In genomic region chr12:94641283-94641682, GRCh38 we compare ENCODE assay signal across 23 cellular contexts. TPM values are rescaled to one million over a fixed set of nuclear protein-coding genes. Genes with fewer than 3 reads are reported as not detected.
A peak's percentile ranks its signal among the peaks of the same experiment; 100 is the strongest.
DNase-seq lines count a peak whose midpoint lies in the region; ATAC-seq, FAIRE-seq and TF ChIP-seq lines count a peak whose summit lies in the region.
"Had no signal": no experiment of that assay in that cellular context is flagged by ENCODE, and none has a peak within 500 bp of the region (broad histone marks: within the 10 kb centered on the region; RNA-seq: fewer than 3 reads in every experiment).

No MANE protein-coding gene starts in this region.

- peak overlapping the region; percentile 85 for H3K27ac Mint-ChIP-seq in MCF 10A (ENCODE audit: low read depth, unreplicated experiment)
- H3K27ac Mint-ChIP-seq in activated naive CD8-positive, alpha-beta T cell treated with anti-CD3 and anti-CD28 coated beads for 36 hours = no peak overlapping the region
- H3K27ac Mint-ChIP-seq: B cell had no signal

- no peak overlapping the region for H3K9ac ChIP-seq in GM12878 (ENCODE audit: control insufficient read depth, insufficient read depth, low read length)

- H3K4me1 ChIP-seq in breast epithelium (no peaks in the 10 kb centered on the region), GM12878 (ENCODE audit: control insufficient read depth, insufficient read depth, low read length) (peaks cover 29% of the 10 kb centered on the region)
- H3K4me1 ChIP-seq: A549, Caco-2, HAP-1 had no signal

- H3K27me3 ChIP-seq in breast epithelium (no peaks in the 10 kb centered on the region), GM12878 (replicated peaks in 1 of 2; ENCODE audit: control insufficient read depth in 2 of 2, insufficient read depth in 2 of 2, low read length in 1 of 2) (no peaks in the 10 kb centered on the region)
- H3K27me3 ChIP-seq: upper lobe of right lung had no signal

- POLR2A ChIA-PET in MCF 10A (lab: Yijun Ruan, JAX) (interaction anchor here (0.5 to 1.7 kb wide), 5 partner anchors 19 to 715 kb away, joined by 3 to 11 read pairs (median 3); no protein-coding TSS in a partner anchor), GM12878 (lab: Charles Lee) (interaction anchor here (0.8 to 1.3 kb wide), 2 partner anchors 121 to 232 kb away, joined by 3 to 4 read pairs; no protein-coding TSS in a partner anchor)

- intact Hi-C loops in MCF 10A (cut with micrococcal nuclease) = loop anchor here (5.0 kb wide), 1 partner anchor 121 kb away; no protein-coding TSS in a partner anchor
- intact Hi-C loops in breast epithelium (cut with DNase I; ENCODE audit: low total_unique reads) = no loop called here
- intact Hi-C loops in GM12878 (cut with micrococcal nuclease; ENCODE audit: unreplicated experiment) = loop anchor here (2.0 to 10.0 kb wide), 3 partner anchors 20 to 124 kb away; no protein-coding TSS in a partner anchor

- no peak overlapping the region for H3K4me3 Mint-ChIP-seq in MCF 10A (ENCODE audit: unreplicated experiment)
- no peak overlapping the region for H3K4me3 Mint-ChIP-seq in activated naive CD8-positive, alpha-beta T cell treated with anti-CD3 and anti-CD28 coated beads for 36 hours
- H3K4me3 Mint-ChIP-seq: B cell had no signal

- TF ChIP-seq POLR2A in breast epithelium (IDR thresholded peaks at IDR 0.05) (no peak), GM12878 (IDR thresholded peaks at IDR 0.05; ENCODE audit: low read depth, low read length) (no peak)

- no peaks in the 10 kb centered on the region for H3K36me3 Mint-ChIP-seq in MCF 10A (ENCODE audit: insufficient read depth, unreplicated experiment)
- H3K36me3 Mint-ChIP-seq in activated naive CD8-positive, alpha-beta T cell treated with anti-CD3 and anti-CD28 coated beads for 36 hours = no peaks in the 10 kb centered on the region

- ATAC-seq in GM12878 (no peak), HG02571 (IDR thresholded peaks at IDR 0.05; ENCODE audit: unreplicated experiment) (no peak)
- ATAC-seq: A549, psoas muscle, SK-N-SH treated with all-trans-retinoic acid at 6 μM for 48 hours had no signal

- BruUV-seq in MCF 10A (replicated peaks; lab: Mats Ljungman, UMichigan) (no TSS peak), GM12878 (replicated peaks; lab: Mats Ljungman, UMichigan) (no TSS peak)

- H3K9me3 Mint-ChIP-seq in MCF 10A (ENCODE audit: unreplicated experiment) = no peaks in the 10 kb centered on the region
- H3K9me3 Mint-ChIP-seq in activated naive CD8-positive, alpha-beta T cell treated with anti-CD3 and anti-CD28 coated beads for 36 hours = no peaks in the 10 kb centered on the region

- H4K20me1 ChIP-seq in GM12878 (ENCODE audit: control insufficient read depth, insufficient read depth) = no peaks in the 10 kb centered on the region

- H3K36me3 ChIP-seq in breast epithelium (no peaks in the 10 kb centered on the region), GM12878 (ENCODE audit: control insufficient read depth in 2 of 2, insufficient read depth in 2 of 2, low read length in 1 of 2) (peaks cover 0 to 4% of the 10 kb centered on the region in 2 experiments; a peak in 1 of 4 replicates)
- H3K36me3 ChIP-seq: HAP-1, lower lobe of right lung, upper lobe of right lung, WERI-Rb-1 had no signal

- TF ChIP-seq CTCF in MCF 10A (IDR thresholded peaks at IDR 0.05; ENCODE audit: unreplicated experiment) = no peak
- no peak for TF ChIP-seq CTCF in breast epithelium (IDR thresholded peaks at IDR 0.05)
- TF ChIP-seq CTCF in GM12878 (IDR thresholded peaks at IDR 0.05 in 2 of 3, conservative IDR thresholded peaks at IDR 0.05 in 1 of 3; ENCODE audit: control insufficient read depth in 2 of 3, extremely low read depth in 1 of 3, insufficient read depth in 1 of 3, low read depth in 3 of 3, low read length in 3 of 3) = no peak

- WGBS in GM12878 (ENCODE audit: insufficient coverage, insufficient replicate concordance, low lambda C conversion rate, missing lambda C conversion rate) = 68% methylated on average over 7 of the region's 7 CpGs

- H3K4me2 ChIP-seq in GM12878 (ENCODE audit: control insufficient read depth, insufficient read depth) = peak overlapping the region; percentile 38; the same call in 1 of the 2 replicates
- H3K4me2 ChIP-seq: A549 had no signal

- DNase-seq in MCF 10A (ENCODE audit: unreplicated experiment) (no peak), breast epithelium (ENCODE audit: low spot score in 2 of 2) (no peak), GM12878 (ENCODE audit: low read depth, low spot score) (no peak), kidney tubule cell (ENCODE audit: low spot score) (peak; percentile 80), DMS153 (lab: John Stamatoyannopoulos, UW) (no peak), G401 (ENCODE audit: low spot score) (no peak)
- DNase-seq in activated naive CD8-positive, alpha-beta T cell treated with anti-CD3 and anti-CD28 coated beads for 36 hours = no peak
- DNase-seq: activated CD4-positive, alpha-beta T cell treated with anti-CD3 and anti-CD28 coated beads, Interleukin-2, amount 50 U/mL, for 4 hours; activated CD8-positive, alpha-beta memory T cell treated with anti-CD3 and anti-CD28 coated beads, Interleukin-2, amount 50 U/mL, for 48 hours; Caco-2; foreskin fibroblast; lower lobe of right lung; NCI-H1105 treated with DMSO at 0.1 percent for 48 hours; NCI-H2029; NCI-H69; psoas muscle; upper lobe of right lung; WERI-Rb-1 had no signal

- no peak for TF ChIP-seq EP300 in GM12878 (IDR thresholded peaks at IDR 0.05; ENCODE audit: borderline replicate concordance in 1 of 2, control insufficient read depth in 1 of 2, low read depth in 2 of 2, low read length in 2 of 2)

- RAD21 ChIA-PET in GM12878 (lab: Charles Lee; ENCODE audit: unreplicated experiment) = interaction anchor here (1.9 to 9.0 kb wide), 2 partner anchors 19 to 235 kb away, joined by 8 to 68 read pairs; no protein-coding TSS in a partner anchor

- H3K27ac ChIP-seq in breast epithelium = no peak overlapping the region
- no peak overlapping the region for H3K27ac ChIP-seq in GM12878 (ENCODE audit: control insufficient read depth, insufficient read depth)
- H3K27ac ChIP-seq: A549, lower lobe of right lung, psoas muscle, upper lobe of right lung, WERI-Rb-1 had no signal

- SMC1A ChIA-PET in GM12878 (lab: Charles Lee; ENCODE audit: uncharacterized antibody, unreplicated experiment) = interaction anchor here (0.9 to 5.5 kb wide), 6 partner anchors 11 to 233 kb away, joined by 3 to 58 read pairs (median 4); no protein-coding TSS in a partner anchor

- FAIRE-seq in GM12878 (lab: Jason Lieb, UNC) = no peak
- FAIRE-seq: A549 had no signal

- H3K4me1 Mint-ChIP-seq in MCF 10A (ENCODE audit: insufficient read depth, unreplicated experiment) = peaks cover 29% of the 10 kb centered on the region
- peaks cover 20% of the 10 kb centered on the region for H3K4me1 Mint-ChIP-seq in activated naive CD8-positive, alpha-beta T cell treated with anti-CD3 and anti-CD28 coated beads for 36 hours

- H3K79me2 ChIP-seq in GM12878 (ENCODE audit: control insufficient read depth, insufficient read depth, low read length) = peaks cover 10% of the 10 kb centered on the region

- no peak for TF ChIP-seq RAD21 in GM12878 (IDR thresholded peaks at IDR 0.05; ENCODE audit: insufficient read depth, low read depth, low read length)

- in situ Hi-C loops in GM12878 (cut with MboI) = no loop called here
- in situ Hi-C loops in G401 (cut with HindIII; ENCODE audit: low sequenced_read_pairs) = no loop called here

- no peak overlapping the region for H2AFZ ChIP-seq in GM12878 (ENCODE audit: control insufficient read depth, low read depth, low read length)

- H3K27me3 Mint-ChIP-seq in MCF 10A (ENCODE audit: insufficient read depth, unreplicated experiment) = no peaks in the 10 kb centered on the region
- H3K27me3 Mint-ChIP-seq in activated naive CD8-positive, alpha-beta T cell treated with anti-CD3 and anti-CD28 coated beads for 36 hours = peaks cover 42% of the 10 kb centered on the region
- H3K27me3 Mint-ChIP-seq: B cell had no signal

- no peaks in the 10 kb centered on the region for H3K9me3 ChIP-seq in breast epithelium
- no peaks in the 10 kb centered on the region for H3K9me3 ChIP-seq in GM12878 (replicated peaks; ENCODE audit: control insufficient read depth, insufficient read depth, low read length)
- H3K9me3 ChIP-seq: A549, Caco-2, HAP-1, lower lobe of right lung, psoas muscle, upper lobe of right lung had no signal

- H3K4me3 ChIP-seq in breast epithelium (no peak overlapping the region), GM12878 (no peak overlapping the region)
- H3K4me3 ChIP-seq: A549, HAP-1, lower lobe of right lung, psoas muscle, upper lobe of right lung had no signal

- CTCF ChIA-PET in MCF 10A (lab: Yijun Ruan, JAX) (no interaction called here), GM12878 (lab: Yijun Ruan, JAX) (interaction anchor here (0.9 kb wide), 1 partner anchor 12 kb away, joined by 4 read pairs; no protein-coding TSS in a partner anchor)

RNA-seq across cellular contexts. Expression of gene TMCC3, which starts 9.1 kb away (rescaled TPM):
- total RNA-seq in MCF 10A (2022) (1.9 and 7.0 TPM in 2 replicates), breast epithelium (10 to 100 TPM in 1 of 3 donors, 1 to 10 TPM in 2; 8.3 to 17.0 (median 8.9) TPM), GM12878 (2014; rRNA removed) (12.4 and 14.2 TPM in 2 replicates), GM12878 (2014; rRNA removed; fragmentation: Illumina TruSeq; extraction: Trizol) (12.4 and 12.5 TPM in 2 replicates), GM12878 (2021) (20.5 and 22.5 TPM in 2 replicates)
- total RNA-seq in GM12878 (2013; cell fraction: nucleolus; rRNA removed) = 35.4 and 38.9 TPM in 2 replicates
- polyA plus RNA-seq in GM12878 (2011; ENCODE audit: low read depth) = 7.7 TPM
- polyA plus RNA-seq in GM12878 (2011; rRNA removed) (29.8 and 32.5 TPM in 2 replicates), GM12878 (2014; fragmentation: Illumina TruSeq; extraction: Trizol) (17.0 and 17.1 TPM in 2 replicates), GM12878 (2014; fragmentation: Nextera tagmentation; extraction: Ambion mirVana) (1 to 10 TPM; 5.8 to 6.5 TPM), GM12878 (2014; rRNA removed) (11.1 and 12.7 TPM in 2 replicates), GM12878 (2016; fragmentation: Nextera tagmentation; extraction: Ambion mirVana) (10 to 100 TPM in 1 of 2 experiments, 1 to 10 TPM in 1; 9.0 to 13.2 TPM)
- 21.1 and 22.9 TPM in 2 replicates for polyA plus RNA-seq in GM12878 (2011; cell fraction: cytosol; rRNA removed)
- 17.9 and 19.0 TPM in 2 replicates for polyA plus RNA-seq in GM12878 (2011; cell fraction: nucleus; rRNA removed)
- polyA plus RNA-seq in GM12878 (2012) = 9.7 and 12.6 TPM in 2 replicates
- 50.0 and 53.8 TPM in 2 replicates for polyA minus RNA-seq in GM12878 (2011; rRNA and poly(A)+ RNA removed)
- 12.6 and 13.5 TPM in 2 replicates for polyA minus RNA-seq in GM12878 (2011; cell fraction: cytosol; rRNA and poly(A)+ RNA removed)
- polyA minus RNA-seq in GM12878 (2011; cell fraction: nucleus; rRNA and poly(A)+ RNA removed) = 11.5 and 17.8 TPM in 2 replicates
- total RNA-seq in activated naive CD8-positive, alpha-beta T cell treated with anti-CD3 and anti-CD28 coated beads for 36 hours = under 1 TPM; 0.10 to 0.19 TPM
- 4.4 and 6.5 TPM in 2 replicates for total RNA-seq in G401 (2014; rRNA removed; shearing (Covaris generic))
